Comparison of ENCODE assay signal across 8 cellular contexts in genomic region chr10:13299437-13300287, GRCh38. TPM values are rescaled to one million over a fixed set of nuclear protein-coding genes. Genes with fewer than 3 reads are reported as not detected.
DNase-seq lines count a peak whose midpoint lies in the region; TF ChIP-seq lines count a peak whose summit lies in the region.

Gene PHYH, minus strand, starts transcription at chr10:13300064. Its CDS starts 22 bp downstream, at chr10:13300042.

- no peaks in the 10 kb centered on the region for H3K27me3 ChIP-seq in vagina

- H3K36me3 ChIP-seq in vagina, result peaks cover 0 to 5% of the 10 kb centered on the region in 2 donors

- intact Hi-C loops in vagina (cut with DNase I), result no loop called here

- DNase-seq in GM12865 (ENCODE audit: low read depth) (peak; percentile 89), HEK293T (ENCODE audit: extremely low spot score) (peak; percentile 69), NB4 (ENCODE audit: low read depth) (peak; percentile 82), T-helper 9 cell (peak; percentile 83), astrocyte of the cerebellum (ENCODE audit: low read depth) (peak; percentile 34), hepatic stellate cell (ENCODE audit: low spot score) (peak; percentile 91), renal cortical epithelial cell (ENCODE audit: low read depth) (peak; percentile 58), vagina (ENCODE audit: extremely low spot score in 2 of 2) (no peak)

- CTCF ChIA-PET in HEK293T (lab: Yijun Ruan, JAX), result no interaction called here

- H3K4me3 ChIP-seq in GM12865 (ENCODE audit: low read depth, low read length) (peak within 1 kb of the TSS; percentile 55), NB4 (ENCODE audit: low read depth, low read length) (peak within 1 kb of the TSS; percentile 42), astrocyte of the cerebellum (ENCODE audit: low read depth, low read length) (peak within 1 kb of the TSS; percentile 67), vagina (peak within 1 kb of the TSS; percentile 71 to 90)

- H3K9me3 ChIP-seq in vagina, result no peaks in the 10 kb centered on the region

- in situ Hi-C loops in astrocyte of the cerebellum (cut with HindIII; ENCODE audit: low sequenced_read_pairs), result no loop called here

- peak within 1 kb of the TSS; percentile 95 for H3K27ac ChIP-seq in vagina

- TF ChIP-seq POLR2A in NB4 (IDR thresholded peaks at IDR 0.05; ENCODE audit: extremely low read depth, insufficient read length) (peak; percentile 71), vagina (IDR thresholded peaks at IDR 0.05) (peak in 1 of 2 donors; percentile 89)

- H3K4me1 ChIP-seq in vagina, result peaks cover 17% of the 10 kb centered on the region

- POLR2A ChIA-PET in HEK293T (lab: Yijun Ruan, JAX), result interaction anchor here (0.7 to 2.5 kb wide), 6 partner anchors 8 to 138 kb away, joined by 3 to 13 read pairs (median 4); partner anchors contain the start of gene MCM10

- TF ChIP-seq CTCF in GM12865 (IDR thresholded peaks at IDR 0.05; ENCODE audit: insufficient read depth, low read depth, low read length, missing control alignments), result no peak
- TF ChIP-seq CTCF in NB4 (IDR thresholded peaks at IDR 0.05; ENCODE audit: low read depth, low read length), result no peak
- no peak for TF ChIP-seq CTCF in astrocyte of the cerebellum (IDR thresholded peaks at IDR 0.05; ENCODE audit: low read depth, low read length, missing control alignments)
- no peak for TF ChIP-seq CTCF in vagina (IDR thresholded peaks at IDR 0.05)

TF ChIP-seq in HEK293T, 16 proteins besides CTCF, POLR2A, EP300 and RAD21:
- TF ChIP-seq TARDBP (IDR thresholded peaks at IDR 0.05), result no peak
- TF ChIP-seq LEF1 (IDR thresholded peaks at IDR 0.05; ENCODE audit: borderline replicate concordance), result no peak
- TF ChIP-seq ZNF384 (IDR thresholded peaks at IDR 0.05), result no peak
- TF ChIP-seq L3MBTL2 (conservative IDR thresholded peaks at IDR 0.05), result peak; percentile 84
- no peak for TF ChIP-seq ELF4 (IDR thresholded peaks at IDR 0.05)

RNA-seq across cellular contexts. Expression of gene PHYH, which starts in this region (rescaled TPM):
- total RNA-seq in renal cortical epithelial cell (11.6 and 25.1 TPM in 2 replicates), vagina (15.2 TPM)

Comparison
In these comparisons a context has a peak if more than half of its experiments do, and no peak if none do; other contexts are left out.
1. DNase-seq: peak in GM12865 (single experiment), HEK293T (single experiment), NB4 (single experiment), T-helper 9 cell (single experiment), astrocyte of the cerebellum (single experiment), hepatic stellate cell (single experiment) and renal cortical epithelial cell (single experiment); none in vagina (0 of 2).
2. Peak in every context shown above with its lines, with median percentiles within 50 percentile points of each other: H3K4me3 ChIP-seq.